ENCODE assay signal across 17 cellular contexts in genomic region chr1:81463889-81464288, GRCh38.
"Had no signal": no experiment of that assay in that cellular context is flagged by ENCODE, and none has a peak within 500 bp of the region (broad histone marks: within the 10 kb centered on the region; RNA-seq: fewer than 3 reads in every experiment).

No MANE protein-coding gene starts in this region.

- H3K27ac ChIP-seq: ascending aorta, breast epithelium, esophagus squamous epithelium, hepatocyte, lower lobe of right lung, pancreas, WERI-Rb-1 had no signal

- H3K9me3 ChIP-seq: ascending aorta, breast epithelium, esophagus squamous epithelium, lower lobe of right lung, pancreas had no signal

- H3K4me2 ChIP-seq: hepatocyte had no signal

- FAIRE-seq: pancreas had no signal

- H3K27me3 ChIP-seq: ascending aorta, breast epithelium, esophagus squamous epithelium, hepatocyte, pancreas had no signal

- H3K4me1 ChIP-seq: ascending aorta, breast epithelium, esophagus squamous epithelium, lower lobe of right lung, pancreas had no signal

- DNase-seq: activated CD4-positive, alpha-beta T cell treated with anti-CD3 and anti-CD28 coated beads, Interleukin-2, amount 50 U/mL, for 4 hours; activated gamma-delta T cell; cerebellar nuclear complex; cortex of kidney; effector CD4-positive, alpha-beta T cell; esophagus squamous epithelium; lower lobe of right lung; pancreas; stimulated activated CD8-positive, alpha-beta memory T cell treated with anti-CD3 and anti-CD28 coated beads, Interleukin-4, amount 100 ng/mL, for 48 hours; stimulated activated naive CD4-positive, alpha-beta T cell; T-helper 17 cell; WERI-Rb-1 had no signal

- H2AFZ ChIP-seq: hepatocyte had no signal

- H3K36me3 ChIP-seq: ascending aorta, breast epithelium, esophagus squamous epithelium, lower lobe of right lung, pancreas, WERI-Rb-1 had no signal

- H3K4me3 ChIP-seq: ascending aorta, breast epithelium, esophagus squamous epithelium, hepatocyte, lower lobe of right lung, pancreas had no signal

- ATAC-seq: lower lobe of right lung; natural killer cell treated with Interleukin-12 subunit alpha and Interleukin-12 subunit beta and Interleukin-15 and Interleukin-18, amount 100 ng/mL, for 72 hours; pancreas; sciatic nerve; T-helper 17 cell had no signal
